Comparison of ENCODE assay signal across 8 cellular contexts in genomic region chr3:50192689-50193141, GRCh38. TPM values are rescaled to one million over a fixed set of nuclear protein-coding genes. Genes with fewer than 3 reads are reported as not detected.
DNase-seq lines count a peak whose midpoint lies in the region; ATAC-seq and TF ChIP-seq lines count a peak whose summit lies in the region.

No MANE protein-coding gene starts in this region.

- H3K79me2 ChIP-seq in HCT116 (ENCODE audit: insufficient read depth, low read length) (no peaks in the 10 kb centered on the region), fibroblast of lung (ENCODE audit: control insufficient read depth, insufficient read depth, low read length) (no peaks in the 10 kb centered on the region)

- RAD21 ChIA-PET in HCT116 (lab: Charles Lee; ENCODE audit: low non-redundant PET in 1 of 2, low total read pairs in 2 of 2, uncharacterized antibody in 2 of 2, unreplicated experiment in 2 of 2) = interaction anchor here in 1 of 2 experiments (0.7 to 1.1 kb wide), 2 partner anchors 34 to 117 kb away, joined by 3 read pairs; no protein-coding TSS in a partner anchor

- CTCF ChIA-PET in HCT116 (lab: Charles Lee) = interaction anchor here (0.7 to 5.8 kb wide), 4 partner anchors 9 to 72 kb away, joined by 3 to 164 read pairs (median 6); no protein-coding TSS in a partner anchor
- CTCF ChIA-PET in Panc1 (lab: Charles Lee) = interaction anchor here (0.8 kb wide), 1 partner anchor 43 kb away, joined by 4 read pairs; the partner anchor contains the start of gene GNAI2

- H3K9me3 ChIP-seq in BE2C = no peaks in the 10 kb centered on the region
- no peaks in the 10 kb centered on the region for H3K9me3 ChIP-seq in HCT116 (ENCODE audit: control insufficient read depth in 1 of 2, insufficient read depth in 1 of 2, low read depth in 1 of 2, low read length in 2 of 2)
- no peaks in the 10 kb centered on the region for H3K9me3 ChIP-seq in Panc1 (ENCODE audit: control insufficient read depth, insufficient read depth, low read depth, low read length)
- no peaks in the 10 kb centered on the region for H3K9me3 ChIP-seq in fibroblast of lung (ENCODE audit: control insufficient read depth, insufficient read depth, low read depth, low read length)

- peaks cover 8% of the 10 kb centered on the region for H3K4me1 Mint-ChIP-seq in neural crest cell

- H2AFZ ChIP-seq in HCT116 (ENCODE audit: low read depth, low read length, poor library complexity, severe bottlenecking) = no peak overlapping the region
- no peak overlapping the region for H2AFZ ChIP-seq in fibroblast of lung (ENCODE audit: low read length)

- intact Hi-C loops in HCT116 (cut with micrococcal nuclease) = loop anchor here (1.0 to 2.0 kb wide), 2 partner anchors 64 to 82 kb away; no protein-coding TSS in a partner anchor
- intact Hi-C loops in Panc1 (cut with micrococcal nuclease; ENCODE audit: unreplicated experiment) = loop anchor here (1.0 to 10.0 kb wide), 2 partner anchors 34 to 72 kb away; partner anchors contain the start of gene SEMA3B

- H3K4me3 Mint-ChIP-seq in neural crest cell = no peak overlapping the region

- ATAC-seq in HCT116 (peak; percentile 50), Panc1 (peak; percentile 49; the same call in 1 of the 2 replicates), HG02970 (IDR thresholded peaks at IDR 0.05; ENCODE audit: low FRiP score, unreplicated experiment) (no peak)

- H3K4me2 ChIP-seq in HCT116 (ENCODE audit: low read length) (no peak overlapping the region), fibroblast of lung (ENCODE audit: extremely low read depth, insufficient read depth, low read length) (no peak overlapping the region)

- no peak overlapping the region for H3K27ac ChIP-seq in HCT116 (ENCODE audit: low read depth, low read length)
- no peak overlapping the region for H3K27ac ChIP-seq in Panc1 (ENCODE audit: low read length)
- H3K27ac ChIP-seq in fibroblast of lung (ENCODE audit: insufficient read depth, low read length) = no peak overlapping the region
- H3K27ac ChIP-seq in substantia nigra (ENCODE audit: low read depth, low read length, poor library complexity, severe bottlenecking) = no peak overlapping the region

- in situ Hi-C loops in Panc1 (cut with HindIII; ENCODE audit: low pct_unique_long_range_greater_than_20kb, low sequenced_read_pairs) = no loop called here

- TF ChIP-seq CTCF in BE2C (IDR thresholded peaks at IDR 0.05; ENCODE audit: low read depth, low read length) = peak; percentile 77
- TF ChIP-seq CTCF in HCT116 (IDR thresholded peaks at IDR 0.05 in 2 of 3, conservative IDR thresholded peaks at IDR 0.05 in 1 of 3; ENCODE audit: borderline replicate concordance in 1 of 3, insufficient read depth in 1 of 3, low read depth in 2 of 3, low read length in 2 of 3) = peak; percentile 84 to 95 (median 91)
- peak; percentile 89 for TF ChIP-seq CTCF in Panc1 (IDR thresholded peaks at IDR 0.05)
- TF ChIP-seq CTCF in fibroblast of lung (conservative IDR thresholded peaks at IDR 0.05 in 1 of 2, IDR thresholded peaks at IDR 0.05 in 1 of 2; ENCODE audit: low read depth in 1 of 2, low read length in 2 of 2) = peak; percentile 93 to 97
- peak; percentile 89 for TF ChIP-seq CTCF in neural crest cell (conservative IDR thresholded peaks at IDR 0.05)

- H3K9ac ChIP-seq in HCT116 (ENCODE audit: low read length) = no peak overlapping the region
- no peak overlapping the region for H3K9ac ChIP-seq in fibroblast of lung (ENCODE audit: insufficient read depth, low read length)

- H3K4me3 ChIP-seq in BE2C (ENCODE audit: low read depth, low read length) (no peak overlapping the region), HCT116 (replicated peaks in 1 of 2; ENCODE audit: low read depth in 1 of 2, low read length in 2 of 2) (no peak overlapping the region), Panc1 (ENCODE audit: low read depth in 2 of 2, low read length in 2 of 2) (no peak overlapping the region), fibroblast of lung (replicated peaks in 1 of 4; ENCODE audit: control extremely low read depth in 1 of 4, insufficient read depth in 1 of 4, low read depth in 3 of 4, low read length in 4 of 4) (no peak overlapping the region)

- DNase-seq in BE2C (peak; percentile 64), HCT116 (ENCODE audit: low read depth, low spot score) (peak; percentile 43), Panc1 (ENCODE audit: low read depth, low spot score) (peak; percentile 47), fibroblast of lung (ENCODE audit: low read depth in 2 of 2) (peak; percentile 26 to 55), neural crest cell (ENCODE audit: low read depth, low spot score) (peak; percentile 94), substantia nigra (lab: John Stamatoyannopoulos, UW) (peak in 39 of 49 donors; percentile 10 to 71 (median 45))
- peak; percentile 94 to 97 for DNase-seq in activated T-cell treated with anti-CD3 and anti-CD28 coated beads, Interleukin-2, amount 50 U/mL, for 48 hours

- H3K36me3 Mint-ChIP-seq in neural crest cell (ENCODE audit: low read depth) = no peaks in the 10 kb centered on the region

- TF ChIP-seq RAD21 in HCT116 (IDR thresholded peaks at IDR 0.05; ENCODE audit: low read depth) = peak; percentile 93

- no peak for TF ChIP-seq POLR2A in HCT116 (IDR thresholded peaks at IDR 0.05; ENCODE audit: borderline replicate concordance, extremely low read depth, insufficient read depth, insufficient read length)

- peaks cover 26% of the 10 kb centered on the region for H3K27me3 Mint-ChIP-seq in neural crest cell (ENCODE audit: low read depth)

- H3K27ac Mint-ChIP-seq in neural crest cell (ENCODE audit: unreplicated experiment) = no peak overlapping the region

- no peaks in the 10 kb centered on the region for H3K9me3 Mint-ChIP-seq in neural crest cell

- POLR2A ChIA-PET in HCT116 (lab: Charles Lee) (no interaction called here), Panc1 (lab: Charles Lee) (no interaction called here)

- no peaks in the 10 kb centered on the region for H3K4me1 ChIP-seq in BE2C
- peaks cover 8 to 26% of the 10 kb centered on the region in 2 experiments; a peak in 3 of 4 replicates for H3K4me1 ChIP-seq in HCT116 (ENCODE audit: control insufficient read depth in 1 of 2, insufficient read depth in 2 of 2, low read length in 2 of 2)
- peaks cover 28% of the 10 kb centered on the region for H3K4me1 ChIP-seq in Panc1 (ENCODE audit: control insufficient read depth, insufficient read depth, low read length)
- no peaks in the 10 kb centered on the region for H3K4me1 ChIP-seq in fibroblast of lung (ENCODE audit: control insufficient read depth, extremely low read depth, insufficient read depth, low read length)

- BruUV-seq in HCT116 (replicated peaks; lab: Mats Ljungman, UMichigan) = no TSS peak
- BruUV-seq in Panc1 (replicated peaks; lab: Mats Ljungman, UMichigan) = no TSS peak

- no peaks in the 10 kb centered on the region for H3K9me2 ChIP-seq in HCT116 (ENCODE audit: insufficient read depth)

- no peaks in the 10 kb centered on the region for H3K36me3 ChIP-seq in BE2C
- no peaks in the 10 kb centered on the region for H3K36me3 ChIP-seq in HCT116 (ENCODE audit: control insufficient read depth in 1 of 2, insufficient read depth in 2 of 2, low read length in 2 of 2)
- no peaks in the 10 kb centered on the region for H3K36me3 ChIP-seq in Panc1 (ENCODE audit: control insufficient read depth, insufficient read depth, low read length)
- H3K36me3 ChIP-seq in fibroblast of lung (ENCODE audit: control insufficient read depth, insufficient read depth, low read length) = no peaks in the 10 kb centered on the region

- peaks cover 20% of the 10 kb centered on the region for H3K27me3 ChIP-seq in BE2C
- H3K27me3 ChIP-seq in HCT116 (ENCODE audit: insufficient read depth, low read length) = no peaks in the 10 kb centered on the region
- no peaks in the 10 kb centered on the region for H3K27me3 ChIP-seq in Panc1 (ENCODE audit: control insufficient read depth, insufficient read depth, low read length)
- peaks cover 16% of the 10 kb centered on the region for H3K27me3 ChIP-seq in fibroblast of lung (ENCODE audit: control insufficient read depth, insufficient read depth, low read length)

- H4K20me1 ChIP-seq in HCT116 (ENCODE audit: insufficient read depth) (no peaks in the 10 kb centered on the region), fibroblast of lung (ENCODE audit: control insufficient read depth, extremely low read depth, insufficient read depth, low read length) (no peaks in the 10 kb centered on the region)

RNA-seq across cellular contexts. Expression of gene GNAT1, which starts 1.3 kb away (rescaled TPM):
- not detected for polyA plus RNA-seq in BE2C (2012; ENCODE audit: insufficient read depth, insufficient read length, low read depth)
- total RNA-seq in HCT116 (2021; ENCODE audit: unreplicated experiment) (not detected), Panc1 (2021; ENCODE audit: unreplicated experiment) (not detected), fibroblast of lung (not detected in 2 replicates), neural crest cell (not detected in 2 replicates)
- 0.13 and 0.30 TPM in 2 replicates for polyA plus RNA-seq in HCT116 (2012)
- polyA plus RNA-seq in Panc1 (2012; ENCODE audit: insufficient read length) = not detected
- not detected in 2 replicates for polyA plus RNA-seq in fibroblast of lung
- polyA plus RNA-seq in fibroblast of lung (2012) = not detected in 2 replicates
- not detected in 2 replicates for polyA minus RNA-seq in fibroblast of lung (ENCODE audit: low replicate concordance)

RNA-seq across cellular contexts. Expression of gene SLC38A3, which starts 12.4 kb away (rescaled TPM):
- 0.43 TPM for polyA plus RNA-seq in BE2C (2012; ENCODE audit: insufficient read depth, insufficient read length, low read depth)
- total RNA-seq in HCT116 (2021; ENCODE audit: unreplicated experiment) (3.1 TPM), Panc1 (2021; ENCODE audit: unreplicated experiment) (6.0 TPM), fibroblast of lung (not detected in 2 replicates), neural crest cell (1.8 and 2.7 TPM in 2 replicates)
- polyA plus RNA-seq in HCT116 (2012) = 4.3 and 4.6 TPM in 2 replicates
- polyA plus RNA-seq in Panc1 (2012; ENCODE audit: insufficient read length) = 10.6 TPM
- 0.02 TPM in 1 of 2 replicates, not detected in the other for polyA plus RNA-seq in fibroblast of lung
- not detected in 2 replicates for polyA plus RNA-seq in fibroblast of lung (2012)
- not detected in 2 replicates for polyA minus RNA-seq in fibroblast of lung (ENCODE audit: low replicate concordance)

RNA-seq across cellular contexts. Expression of gene SEMA3F, which starts 37.6 kb away (rescaled TPM):
- 43.3 TPM for polyA plus RNA-seq in BE2C (2012; ENCODE audit: insufficient read depth, insufficient read length, low read depth)
- total RNA-seq in HCT116 (2021; ENCODE audit: unreplicated experiment) (15.7 TPM), Panc1 (2021; ENCODE audit: unreplicated experiment) (69.6 TPM), fibroblast of lung (9.7 and 10.3 TPM in 2 replicates), neural crest cell (4.2 and 5.8 TPM in 2 replicates)
- polyA plus RNA-seq in HCT116 (2012) = 17.5 and 21.1 TPM in 2 replicates
- polyA plus RNA-seq in Panc1 (2012; ENCODE audit: insufficient read length) = 104 TPM
- 5.1 and 21.2 TPM in 2 replicates for polyA plus RNA-seq in fibroblast of lung
- 8.0 and 18.9 TPM in 2 replicates for polyA plus RNA-seq in fibroblast of lung (2012)
- polyA minus RNA-seq in fibroblast of lung (ENCODE audit: low replicate concordance) = 27.0 and 48.6 TPM in 2 replicates

RNA-seq across cellular contexts. Expression of gene GNAI2, which starts 43.3 kb away (rescaled TPM):
- 107 TPM for polyA plus RNA-seq in BE2C (2012; ENCODE audit: insufficient read depth, insufficient read length, low read depth)
- total RNA-seq in HCT116 (2021; ENCODE audit: unreplicated experiment) = 170 TPM
- 214 and 262 TPM in 2 replicates for polyA plus RNA-seq in HCT116 (2012)
- total RNA-seq in Panc1 (2021; ENCODE audit: unreplicated experiment) = 170 TPM
- 252 TPM for polyA plus RNA-seq in Panc1 (2012; ENCODE audit: insufficient read length)
- 124 and 238 TPM in 2 replicates for total RNA-seq in fibroblast of lung
- 704 and 828 TPM in 2 replicates for polyA plus RNA-seq in fibroblast of lung
- polyA plus RNA-seq in fibroblast of lung (2012) = 433 and 460 TPM in 2 replicates
- 885 and 1,144 TPM in 2 replicates for polyA minus RNA-seq in fibroblast of lung (ENCODE audit: low replicate concordance)
- total RNA-seq in neural crest cell = 176 and 190 TPM in 2 replicates

Comparison
In these comparisons a context has a peak if more than half of its experiments do, and no peak if none do; other contexts are left out.
1. DNase-seq: peak in every context shown above with its lines; median percentile 96 in activated T-cell treated with anti-CD3 and anti-CD28 coated beads, Interleukin-2, amount 50 U/mL, for 48 hours; 94 in neural crest cell; 64 in BE2C; 47 in Panc1; 45 in substantia nigra; 43 in HCT116; 40 in fibroblast of lung.